In the genomic region with DNA sequence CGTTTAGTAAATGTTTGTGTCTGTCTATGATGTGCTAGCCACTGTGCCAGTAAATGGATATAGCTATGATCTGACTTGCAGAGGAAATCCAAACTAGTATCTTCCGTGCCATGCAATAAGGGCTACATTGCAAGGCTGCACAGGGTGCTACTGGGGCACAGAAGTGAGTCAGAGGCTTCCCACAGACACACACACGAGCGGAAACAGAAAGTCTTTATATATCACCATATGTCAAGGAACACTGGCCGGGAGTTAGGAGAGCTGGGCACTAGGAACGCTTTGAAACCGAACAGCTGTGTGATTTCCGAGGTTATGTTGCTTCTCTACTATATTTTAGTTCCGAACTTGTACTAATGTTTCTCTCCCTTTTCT, we compare ENCODE assay signal across 1 cellular context.
A peak's percentile ranks its signal among the peaks of the same experiment; 100 is the strongest.
TF ChIP-seq lines count a peak whose summit lies in the region.

No MANE protein-coding gene starts in this region.

TF ChIP-seq in HepG2, 621 proteins besides CTCF, POLR2A, EP300 and RAD21:
- TF ChIP-seq NFYB (CRISPR knock-in tag; IDR thresholded peaks at IDR 0.05) (0 out of 2 replicates have a peak, but pooled peaks have one; percentile 0), SIN3A (IDR thresholded peaks at IDR 0.05; ENCODE audit: borderline replicate concordance, low read depth, low read length) (peak; percentile 2; the same call in 1 of the 2 replicates), ZFP1 (CRISPR knock-in tag; IDR thresholded peaks at IDR 0.05) (0 out of 2 replicates have a peak, but pooled peaks have one; percentile 7), ZC3H4 (CRISPR knock-in tag; IDR thresholded peaks at IDR 0.05; ENCODE audit: borderline replicate concordance) (peak; percentile 27; the same call in 1 of the 2 replicates)
- TF ChIP-seq, protein P1, sequence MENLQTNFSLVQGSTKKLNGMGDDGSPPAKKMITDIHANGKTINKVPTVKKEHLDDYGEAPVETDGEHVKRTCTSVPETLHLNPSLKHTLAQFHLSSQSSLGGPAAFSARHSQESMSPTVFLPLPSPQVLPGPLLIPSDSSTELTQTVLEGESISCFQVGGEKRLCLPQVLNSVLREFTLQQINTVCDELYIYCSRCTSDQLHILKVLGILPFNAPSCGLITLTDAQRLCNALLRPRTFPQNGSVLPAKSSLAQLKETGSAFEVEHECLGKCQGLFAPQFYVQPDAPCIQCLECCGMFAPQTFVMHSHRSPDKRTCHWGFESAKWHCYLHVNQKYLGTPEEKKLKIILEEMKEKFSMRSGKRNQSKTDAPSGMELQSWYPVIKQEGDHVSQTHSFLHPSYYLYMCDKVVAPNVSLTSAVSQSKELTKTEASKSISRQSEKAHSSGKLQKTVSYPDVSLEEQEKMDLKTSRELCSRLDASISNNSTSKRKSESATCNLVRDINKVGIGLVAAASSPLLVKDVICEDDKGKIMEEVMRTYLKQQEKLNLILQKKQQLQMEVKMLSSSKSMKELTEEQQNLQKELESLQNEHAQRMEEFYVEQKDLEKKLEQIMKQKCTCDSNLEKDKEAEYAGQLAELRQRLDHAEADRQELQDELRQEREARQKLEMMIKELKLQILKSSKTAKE (CRISPR knock-in tag; IDR thresholded peaks at IDR 0.05; ENCODE audit: borderline replicate concordance), result 0 out of 2 replicates have a peak, but pooled peaks have one; percentile 4
- TF ChIP-seq, protein P2, sequence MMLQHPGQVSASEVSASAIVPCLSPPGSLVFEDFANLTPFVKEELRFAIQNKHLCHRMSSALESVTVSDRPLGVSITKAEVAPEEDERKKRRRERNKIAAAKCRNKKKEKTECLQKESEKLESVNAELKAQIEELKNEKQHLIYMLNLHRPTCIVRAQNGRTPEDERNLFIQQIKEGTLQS (CRISPR knock-in tag; IDR thresholded peaks at IDR 0.05), result peak; percentile 1; the same call in 1 of the 2 replicates
